In the genomic region with DNA sequence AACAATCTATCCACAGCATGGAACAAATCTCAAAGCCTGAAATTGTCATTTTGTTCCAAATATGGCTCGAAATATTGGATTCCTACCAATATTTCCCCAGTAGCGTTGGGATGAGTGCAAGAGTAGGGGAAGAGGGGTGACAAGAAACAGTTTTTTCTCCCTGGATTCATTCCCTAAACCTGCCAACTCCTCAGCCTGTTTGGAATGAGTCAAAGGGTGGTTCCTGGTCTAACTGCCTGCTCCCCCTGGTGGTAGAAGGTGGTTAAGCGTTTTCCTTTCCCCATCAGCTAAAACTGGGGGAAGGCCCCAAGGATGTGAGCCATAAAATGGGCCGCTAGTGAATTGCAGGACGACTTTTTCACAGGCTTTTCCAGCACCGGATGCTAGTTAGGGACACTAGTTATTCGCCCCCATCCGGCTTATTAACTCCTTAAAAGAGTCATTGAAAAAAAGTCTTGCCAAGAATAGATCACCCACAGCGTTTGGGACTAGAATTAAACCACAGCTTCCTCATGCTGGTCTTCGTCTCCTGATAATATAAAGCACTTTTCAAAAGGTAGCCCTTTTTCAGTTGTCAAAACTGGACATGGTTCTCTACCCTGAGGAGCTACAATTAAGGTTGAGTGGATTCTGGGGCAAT, we compare ENCODE assay signal across 8 cellular contexts.
DNase-seq lines count a peak whose midpoint lies in the region; ATAC-seq and TF ChIP-seq lines count a peak whose summit lies in the region.

No MANE protein-coding gene starts in this region.

- H3K4me3 ChIP-seq in GM23338: no peak overlapping the region
- no peak overlapping the region for H3K4me3 ChIP-seq in left lung

- H3K4me1 Mint-ChIP-seq in GM23338: peaks cover 34% of the 10 kb centered on the region

- H3K27ac Mint-ChIP-seq in GM23338: no peak overlapping the region

- no peaks in the 10 kb centered on the region for H3K36me3 Mint-ChIP-seq in GM23338 (ENCODE audit: low read depth)

- peak; percentile 88 to 91 for TF ChIP-seq CTCF in GM23338 (conservative IDR thresholded peaks at IDR 0.05; ENCODE audit: low read depth in 2 of 2)
- peak; percentile 84 to 88 for TF ChIP-seq CTCF in left lung (IDR thresholded peaks at IDR 0.05)

- H3K27ac ChIP-seq in GM23338 (ENCODE audit: low read depth): no peak overlapping the region
- H3K27ac ChIP-seq in left lung: no peak overlapping the region

- peak; percentile 71 for DNase-seq in Daoy (ENCODE audit: low read depth)
- DNase-seq in GM23338 (ENCODE audit: low spot score): peak; percentile 90
- DNase-seq in NCI-H1930 (lab: John Stamatoyannopoulos, UW): peak; percentile 6 to 33
- peak in 3 of 4 experiments; percentile 10 to 32 (median 21) for DNase-seq in activated CD4-positive, CD25-positive, alpha-beta regulatory T cell (lab: John Stamatoyannopoulos, UW)
- DNase-seq in cerebellar cortex (ENCODE audit: low spot score): peak; percentile 26
- DNase-seq in left lung: peak in 1 of 2 donors; percentile 36
- DNase-seq in stimulated activated CD8-positive, alpha-beta memory T cell treated with anti-CD3 and anti-CD28 coated beads, Interleukin-12 subunit alpha, Interleukin-12 subunit beta, amount 100 ng/mL, for 1 hour (ENCODE audit: low read depth): peak; percentile 32
- DNase-seq in 8988T: no peak

- no peaks in the 10 kb centered on the region for H3K27me3 ChIP-seq in GM23338 (ENCODE audit: insufficient read depth)
- no peaks in the 10 kb centered on the region for H3K27me3 ChIP-seq in left lung

- H3K27me3 Mint-ChIP-seq in GM23338 (ENCODE audit: insufficient read depth, low read depth, poor library complexity): peaks cover 8% of the 10 kb centered on the region

- H3K9me3 ChIP-seq in left lung: no peaks in the 10 kb centered on the region

- ATAC-seq in GM23338 (peak; percentile 69), left lung (peak; percentile 90)

- no peak overlapping the region for H2AFZ ChIP-seq in GM23338

- H3F3A ChIP-seq in GM23338 (replicated peaks; ENCODE audit: low read depth): no peaks in the 10 kb centered on the region

- no peaks in the 10 kb centered on the region for H3K79me2 ChIP-seq in GM23338 (replicated peaks; ENCODE audit: insufficient read depth)

- intact Hi-C loops in left lung (cut with DNase I): loop anchor here in 1 of 2 donors (10.0 kb wide), 1 partner anchor 177 kb away; no protein-coding TSS in a partner anchor

- no peak overlapping the region for H3K4me2 ChIP-seq in GM23338

- no peaks in the 10 kb centered on the region for H3K9me3 Mint-ChIP-seq in GM23338

- H3K4me1 ChIP-seq in GM23338 (ENCODE audit: insufficient read depth) (peaks cover 34% of the 10 kb centered on the region), left lung (no peaks in the 10 kb centered on the region)

- H3K36me3 ChIP-seq in GM23338 (ENCODE audit: insufficient read depth): no peaks in the 10 kb centered on the region
- H3K36me3 ChIP-seq in left lung: no peaks in the 10 kb centered on the region

- H4K20me1 ChIP-seq in GM23338 (replicated peaks; ENCODE audit: insufficient read depth): no peaks in the 10 kb centered on the region

- no peaks in the 10 kb centered on the region for H3K9me2 ChIP-seq in GM23338 (ENCODE audit: insufficient read depth)

- no peak overlapping the region for H3K4me3 Mint-ChIP-seq in GM23338

TF ChIP-seq in GM23338, 12 proteins besides CTCF, POLR2A, EP300 and RAD21:
- TF ChIP-seq, protein P1, sequence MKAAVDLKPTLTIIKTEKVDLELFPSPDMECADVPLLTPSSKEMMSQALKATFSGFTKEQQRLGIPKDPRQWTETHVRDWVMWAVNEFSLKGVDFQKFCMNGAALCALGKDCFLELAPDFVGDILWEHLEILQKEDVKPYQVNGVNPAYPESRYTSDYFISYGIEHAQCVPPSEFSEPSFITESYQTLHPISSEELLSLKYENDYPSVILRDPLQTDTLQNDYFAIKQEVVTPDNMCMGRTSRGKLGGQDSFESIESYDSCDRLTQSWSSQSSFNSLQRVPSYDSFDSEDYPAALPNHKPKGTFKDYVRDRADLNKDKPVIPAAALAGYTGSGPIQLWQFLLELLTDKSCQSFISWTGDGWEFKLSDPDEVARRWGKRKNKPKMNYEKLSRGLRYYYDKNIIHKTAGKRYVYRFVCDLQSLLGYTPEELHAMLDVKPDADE (IDR thresholded peaks at IDR 0.05): no peak
- TF ChIP-seq, protein P2, sequence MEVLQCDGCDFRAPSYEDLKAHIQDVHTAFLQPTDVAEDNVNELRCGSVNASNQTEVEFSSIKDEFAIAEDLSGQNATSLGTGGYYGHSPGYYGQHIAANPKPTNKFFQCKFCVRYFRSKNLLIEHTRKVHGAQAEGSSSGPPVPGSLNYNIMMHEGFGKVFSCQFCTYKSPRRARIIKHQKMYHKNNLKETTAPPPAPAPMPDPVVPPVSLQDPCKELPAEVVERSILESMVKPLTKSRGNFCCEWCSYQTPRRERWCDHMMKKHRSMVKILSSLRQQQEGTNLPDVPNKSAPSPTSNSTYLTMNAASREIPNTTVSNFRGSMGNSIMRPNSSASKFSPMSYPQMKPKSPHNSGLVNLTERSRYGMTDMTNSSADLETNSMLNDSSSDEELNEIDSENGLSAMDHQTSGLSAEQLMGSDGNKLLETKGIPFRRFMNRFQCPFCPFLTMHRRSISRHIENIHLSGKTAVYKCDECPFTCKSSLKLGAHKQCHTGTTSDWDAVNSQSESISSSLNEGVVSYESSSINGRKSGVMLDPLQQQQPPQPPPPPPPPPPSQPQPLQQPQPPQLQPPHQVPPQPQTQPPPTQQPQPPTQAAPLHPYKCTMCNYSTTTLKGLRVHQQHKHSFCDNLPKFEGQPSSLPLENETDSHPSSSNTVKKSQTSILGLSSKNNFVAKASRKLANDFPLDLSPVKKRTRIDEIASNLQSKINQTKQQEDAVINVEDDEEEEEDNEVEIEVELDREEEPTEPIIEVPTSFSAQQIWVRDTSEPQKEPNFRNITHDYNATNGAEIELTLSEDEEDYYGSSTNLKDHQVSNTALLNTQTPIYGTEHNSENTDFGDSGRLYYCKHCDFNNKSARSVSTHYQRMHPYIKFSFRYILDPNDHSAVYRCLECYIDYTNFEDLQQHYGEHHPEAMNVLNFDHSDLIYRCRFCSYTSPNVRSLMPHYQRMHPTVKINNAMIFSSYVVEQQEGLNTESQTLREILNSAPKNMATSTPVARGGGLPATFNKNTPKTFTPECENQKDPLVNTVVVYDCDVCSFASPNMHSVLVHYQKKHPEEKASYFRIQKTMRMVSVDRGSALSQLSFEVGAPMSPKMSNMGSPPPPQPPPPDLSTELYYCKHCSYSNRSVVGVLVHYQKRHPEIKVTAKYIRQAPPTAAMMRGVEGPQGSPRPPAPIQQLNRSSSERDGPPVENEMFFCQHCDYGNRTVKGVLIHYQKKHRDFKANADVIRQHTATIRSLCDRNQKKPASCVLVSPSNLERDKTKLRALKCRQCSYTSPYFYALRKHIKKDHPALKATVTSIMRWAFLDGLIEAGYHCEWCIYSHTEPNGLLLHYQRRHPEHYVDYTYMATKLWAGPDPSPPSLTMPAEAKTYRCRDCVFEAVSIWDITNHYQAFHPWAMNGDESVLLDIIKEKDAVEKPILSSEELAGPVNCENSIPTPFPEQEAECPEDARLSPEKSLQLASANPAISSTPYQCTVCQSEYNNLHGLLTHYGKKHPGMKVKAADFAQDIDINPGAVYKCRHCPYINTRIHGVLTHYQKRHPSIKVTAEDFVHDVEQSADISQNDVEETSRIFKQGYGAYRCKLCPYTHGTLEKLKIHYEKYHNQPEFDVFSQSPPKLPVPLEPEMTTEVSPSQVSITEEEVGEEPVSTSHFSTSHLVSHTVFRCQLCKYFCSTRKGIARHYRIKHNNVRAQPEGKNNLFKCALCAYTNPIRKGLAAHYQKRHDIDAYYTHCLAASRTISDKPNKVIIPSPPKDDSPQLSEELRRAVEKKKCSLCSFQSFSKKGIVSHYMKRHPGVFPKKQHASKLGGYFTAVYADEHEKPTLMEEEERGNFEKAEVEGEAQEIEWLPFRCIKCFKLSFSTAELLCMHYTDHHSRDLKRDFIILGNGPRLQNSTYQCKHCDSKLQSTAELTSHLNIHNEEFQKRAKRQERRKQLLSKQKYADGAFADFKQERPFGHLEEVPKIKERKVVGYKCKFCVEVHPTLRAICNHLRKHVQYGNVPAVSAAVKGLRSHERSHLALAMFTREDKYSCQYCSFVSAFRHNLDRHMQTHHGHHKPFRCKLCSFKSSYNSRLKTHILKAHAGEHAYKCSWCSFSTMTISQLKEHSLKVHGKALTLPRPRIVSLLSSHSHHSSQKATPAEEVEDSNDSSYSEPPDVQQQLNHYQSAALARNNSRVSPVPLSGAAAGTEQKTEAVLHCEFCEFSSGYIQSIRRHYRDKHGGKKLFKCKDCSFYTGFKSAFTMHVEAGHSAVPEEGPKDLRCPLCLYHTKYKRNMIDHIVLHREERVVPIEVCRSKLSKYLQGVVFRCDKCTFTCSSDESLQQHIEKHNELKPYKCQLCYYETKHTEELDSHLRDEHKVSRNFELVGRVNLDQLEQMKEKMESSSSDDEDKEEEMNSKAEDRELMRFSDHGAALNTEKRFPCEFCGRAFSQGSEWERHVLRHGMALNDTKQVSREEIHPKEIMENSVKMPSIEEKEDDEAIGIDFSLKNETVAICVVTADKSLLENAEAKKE (CRISPR knock-in tag; IDR thresholded peaks at IDR 0.05): no peak
TF ChIP-seq in GM23338: peak in this region for 0.
